Comparison of ENCODE assay signal across 26 cellular contexts in genomic region chr16:56641166-56641565, GRCh38. TPM values are rescaled to one million over a fixed set of nuclear protein-coding genes. Genes with fewer than 3 reads are reported as not detected.
"Had no signal": no experiment of that assay in that cellular context is flagged by ENCODE, and none has a peak within 500 bp of the region (broad histone marks: within the 10 kb centered on the region; RNA-seq: fewer than 3 reads in every experiment).

No MANE protein-coding gene starts in this region.

- H3K4me3 ChIP-seq: breast epithelium, SK-N-MC had no signal

- DNase-seq: activated CD4-positive, alpha-beta T cell treated with anti-CD3 and anti-CD28 coated beads for 48 hours; activated CD4-positive, alpha-beta T cell treated with anti-CD3 and anti-CD28 coated beads, Interleukin-2, amount 50 U/mL, for 4 hours; activated CD4-positive, CD25-positive, alpha-beta regulatory T cell treated with anti-CD3 and anti-CD28 coated beads, Interleukin-2, amount 50 U/mL, for 72 hours; activated CD8-positive, alpha-beta memory T cell treated with anti-CD3 and anti-CD28 coated beads, Interleukin-2, amount 50 U/mL, for 48 hours; activated CD8-positive, alpha-beta T cell treated with anti-CD3 and anti-CD28 coated beads, Interleukin-2, amount 10 ng/mL, durations not matched to agents 7 days and 5 days; activated naive CD4-positive, alpha-beta T cell treated with anti-CD3 and anti-CD28 coated beads, Interleukin-2, amount 50 U/mL, for 16 hours; activated naive CD8-positive, alpha-beta T cell treated with anti-CD3 and anti-CD28 coated beads, Interleukin-2, amount 10 ng/mL, durations not matched to agents 7 days and 5 days; activated T-cell treated with anti-CD3 and anti-CD28 coated beads, Interleukin-2, amount 50 U/mL, for 1 hour; aorta; caudate nucleus; KG1; NCI-H1105; NCI-H1436; NCI-H1694 treated with DMSO at 0.1 percent for 48 hours; NCI-H2029 treated with DMSO at 0.1 percent for 48 hours; NCI-H345; NCI-H510A; NCI-H526 treated with DMSO at 0.1 percent for 48 hours; T-cell; T-helper 2 cell had no signal

- H3K27ac ChIP-seq: SK-N-MC had no signal

- H3K9me3 ChIP-seq: breast epithelium had no signal

- H3K36me3 ChIP-seq: breast epithelium had no signal

- H3K4me1 ChIP-seq: breast epithelium had no signal

- ATAC-seq: activated CD8-positive, alpha-beta T cell treated with anti-CD3 and anti-CD28 coated beads, Interleukin-2, amount 10 ng/mL, durations not matched to agents 7 days and 5 days; T-cell had no signal

RNA-seq across cellular contexts. Expression of gene MT1A, which starts 2.7 kb away (rescaled TPM):
- total RNA-seq: activated CD8-positive, alpha-beta T cell treated with anti-CD3 and anti-CD28 coated beads, Interleukin-2, amount 10 ng/mL, durations not matched to agents 7 days and 5 days; activated naive CD8-positive, alpha-beta T cell treated with anti-CD3 and anti-CD28 coated beads, Interleukin-2, amount 10 ng/mL, durations not matched to agents 7 days and 5 days; cerebellum; MCF 10A; OCI-LY7; T-cell had no signal

RNA-seq across cellular contexts. Expression of gene MT1M, which starts 8.7 kb away (rescaled TPM):
- total RNA-seq: activated CD8-positive, alpha-beta T cell treated with anti-CD3 and anti-CD28 coated beads, Interleukin-2, amount 10 ng/mL, durations not matched to agents 7 days and 5 days; activated naive CD8-positive, alpha-beta T cell treated with anti-CD3 and anti-CD28 coated beads, Interleukin-2, amount 10 ng/mL, durations not matched to agents 7 days and 5 days; cerebellum; MCF 10A; OCI-LY7; T-cell had no signal

RNA-seq across cellular contexts. Expression of gene MT1B, which starts 10.5 kb away (rescaled TPM):
- total RNA-seq: activated CD8-positive, alpha-beta T cell treated with anti-CD3 and anti-CD28 coated beads, Interleukin-2, amount 10 ng/mL, durations not matched to agents 7 days and 5 days; activated naive CD8-positive, alpha-beta T cell treated with anti-CD3 and anti-CD28 coated beads, Interleukin-2, amount 10 ng/mL, durations not matched to agents 7 days and 5 days; aorta; breast epithelium; cerebellum; MCF 10A; OCI-LY7; RPMI7951; T-cell had no signal
- polyA plus RNA-seq: aorta had no signal

RNA-seq across cellular contexts. Expression of gene MT1E, which starts 15.6 kb away (rescaled TPM):
- total RNA-seq: OCI-LY7 had no signal
